Comparison of ENCODE assay signal across 8 cellular contexts in genomic region chr13:48233886-48234488, GRCh38. TPM values are rescaled to one million over a fixed set of nuclear protein-coding genes. Genes with fewer than 3 reads are reported as not detected.
A peak's percentile ranks its signal among the peaks of the same experiment; 100 is the strongest.
DNase-seq lines count a peak whose midpoint lies in the region; ATAC-seq and TF ChIP-seq lines count a peak whose summit lies in the region.

No MANE protein-coding gene starts in this region.

- H3K27me3 Mint-ChIP-seq in dendritic cell treated with granulocyte-macrophage colony-stimulating factor and Interleukin-4, amounts not matched to agents 40 ng/mL and 50 ng/mL, for 4 days: peaks cover 11% of the 10 kb centered on the region
- H3K27me3 Mint-ChIP-seq in mesothelial cell of epicardium (ENCODE audit: low read depth): no peaks in the 10 kb centered on the region

- H3K4me1 Mint-ChIP-seq in dendritic cell treated with granulocyte-macrophage colony-stimulating factor and Interleukin-4, amounts not matched to agents 40 ng/mL and 50 ng/mL, for 4 days (ENCODE audit: low read depth): peaks cover 26% of the 10 kb centered on the region
- H3K4me1 Mint-ChIP-seq in mesothelial cell of epicardium: peaks cover 45% of the 10 kb centered on the region

- TF ChIP-seq CTCF in mesothelial cell of epicardium (IDR thresholded peaks at IDR 0.05; ENCODE audit: unreplicated experiment): no peak

- peak overlapping the region; percentile 94 for H3K27ac Mint-ChIP-seq in dendritic cell treated with granulocyte-macrophage colony-stimulating factor and Interleukin-4, amounts not matched to agents 40 ng/mL and 50 ng/mL, for 4 days
- peak overlapping the region; percentile 96 for H3K27ac Mint-ChIP-seq in mesothelial cell of epicardium

- peak; percentile 2 for ATAC-seq in GM18502 (IDR thresholded peaks at IDR 0.05; ENCODE audit: poor library complexity, unreplicated experiment)
- ATAC-seq in GM18909 (IDR thresholded peaks at IDR 0.05; ENCODE audit: poor library complexity, unreplicated experiment): no peak

- H3K36me3 Mint-ChIP-seq in dendritic cell treated with granulocyte-macrophage colony-stimulating factor and Interleukin-4, amounts not matched to agents 40 ng/mL and 50 ng/mL, for 4 days (ENCODE audit: low read depth): peaks cover 44% of the 10 kb centered on the region
- no peaks in the 10 kb centered on the region for H3K36me3 Mint-ChIP-seq in mesothelial cell of epicardium

- H3K9me3 Mint-ChIP-seq in dendritic cell treated with granulocyte-macrophage colony-stimulating factor and Interleukin-4, amounts not matched to agents 40 ng/mL and 50 ng/mL, for 4 days: no peaks in the 10 kb centered on the region
- H3K9me3 Mint-ChIP-seq in mesothelial cell of epicardium: no peaks in the 10 kb centered on the region

- DNase-seq in NCI-H146 (lab: John Stamatoyannopoulos, UW) (peak; percentile 56), mesothelial cell of epicardium (ENCODE audit: low spot score in 2 of 2, unreplicated experiment in 2 of 2) (no peak), NCI-H2081 (lab: John Stamatoyannopoulos, UW) (no peak), dermis blood vessel endothelial cell (no peak)
- DNase-seq in activated CD4-positive, alpha-beta T cell treated with anti-CD3 and anti-CD28 coated beads, Interleukin-2, amount 50 U/mL, for 1 hour: no peak

- H3K4me3 Mint-ChIP-seq in dendritic cell treated with granulocyte-macrophage colony-stimulating factor and Interleukin-4, amounts not matched to agents 40 ng/mL and 50 ng/mL, for 4 days: peak overlapping the region; percentile 87
- peak overlapping the region; percentile 96 for H3K4me3 Mint-ChIP-seq in mesothelial cell of epicardium

- intact Hi-C loops in dendritic cell treated with granulocyte-macrophage colony-stimulating factor and Interleukin-4, amounts not matched to agents 40 ng/mL and 50 ng/mL, for 4 days (cut with micrococcal nuclease): loop anchor here (1.0 to 5.0 kb wide), 4 partner anchors 39 to 107 kb away; partner anchors contain the start of gene RB1

RNA-seq across cellular contexts. Expression of gene ITM2B, which starts 1.0 kb away (rescaled TPM):
- total RNA-seq in mesothelial cell of epicardium (244 to 250 TPM (median 249 TPM) in 3 replicates), dermis blood vessel endothelial cell (327 and 538 TPM in 2 replicates)
